Comparison of ENCODE assay signal across 1 cellular context in genomic region chr3:158354713-158355112, GRCh38.
TF ChIP-seq lines count a peak whose summit lies in the region.

No MANE protein-coding gene starts in this region.

TF ChIP-seq in GM12878, 131 proteins besides CTCF, POLR2A, EP300 and RAD21 (continued from another document):
- no peak for TF ChIP-seq MLLT1 (IDR thresholded peaks at IDR 0.05)
- no peak for TF ChIP-seq EZH2 (IDR thresholded peaks at IDR 0.05; ENCODE audit: borderline replicate concordance, control insufficient read depth, low read depth, low read length)
TF ChIP-seq in GM12878: peak in this region for 0.
